Comparison of ENCODE assay signal across 20 cellular contexts in the genomic region with DNA sequence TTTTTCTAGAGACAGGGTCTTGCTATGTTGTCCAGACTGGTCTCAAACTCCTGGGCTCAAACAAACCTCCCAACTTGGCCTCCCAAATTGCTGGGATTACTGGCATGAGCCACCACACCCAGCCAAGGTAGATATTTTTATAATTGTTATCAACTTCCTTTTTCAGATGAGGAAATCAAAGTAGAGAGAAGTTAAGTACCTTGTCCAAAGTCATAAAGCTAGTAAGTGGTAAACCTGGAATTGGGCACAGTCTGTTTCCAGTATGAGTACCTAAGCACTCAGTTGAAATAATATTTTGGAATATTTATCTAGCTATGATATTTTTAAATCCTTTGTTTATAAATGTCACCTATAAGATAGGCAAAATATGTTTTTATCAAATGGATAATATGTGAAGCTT.
"Had no signal": no experiment of that assay in that cellular context is flagged by ENCODE, and none has a peak within 500 bp of the region (broad histone marks: within the 10 kb centered on the region; RNA-seq: fewer than 3 reads in every experiment).

No MANE protein-coding gene starts in this region.

- H3K27me3 Mint-ChIP-seq: activated naive CD4-positive, alpha-beta T cell treated with anti-CD3 and anti-CD28 coated beads, Interleukin-2, amount 50 U/mL, for 24 hours; IgD-negative memory B cell had no signal

- H3K4me1 ChIP-seq: Peyer's patch, SJCRH30 had no signal

- H3K9me3 ChIP-seq: Peyer's patch, SJCRH30, SK-N-SH had no signal

- H3K9me3 Mint-ChIP-seq: activated naive CD4-positive, alpha-beta T cell treated with anti-CD3 and anti-CD28 coated beads, Interleukin-2, amount 50 U/mL, for 24 hours had no signal

- H3K4me3 ChIP-seq: cardiac muscle cell, Peyer's patch, SJCRH30 had no signal

- H3K36me3 ChIP-seq: brain microvascular endothelial cell, cardiac muscle cell had no signal

- DNase-seq: activated CD4-positive, alpha-beta T cell treated with anti-CD3 and anti-CD28 coated beads, Interleukin-2, amount 50 U/mL, for 4 hours; activated CD8-positive, alpha-beta memory T cell treated with anti-CD3 and anti-CD28 coated beads for 24 hours; brain microvascular endothelial cell; cerebellar nuclear complex; NCI-H1092; NCI-H1417; NCI-H1930; NCI-H2171; NCI-H226; NCI-H526; NCI-H774; Peyer's patch; Right ventricle myocardium superior; SJCRH30; SK-N-SH; T-helper 1 cell had no signal

- H3K27ac Mint-ChIP-seq: activated naive CD4-positive, alpha-beta T cell treated with anti-CD3 and anti-CD28 coated beads, Interleukin-2, amount 50 U/mL, for 24 hours; activated T-cell treated with anti-CD3 and anti-CD28 coated beads, Interleukin-2, amount 50 U/mL, for 72 hours; IgD-negative memory B cell had no signal

- H3K4me3 Mint-ChIP-seq: activated naive CD4-positive, alpha-beta T cell treated with anti-CD3 and anti-CD28 coated beads, Interleukin-2, amount 50 U/mL, for 24 hours; activated T-cell treated with anti-CD3 and anti-CD28 coated beads, Interleukin-2, amount 50 U/mL, for 72 hours; IgD-negative memory B cell had no signal
